ENCODE assay signal across 13 cellular contexts in genomic region chr2:135585586-135585985, GRCh38. TPM values are rescaled to one million over a fixed set of nuclear protein-coding genes. Genes with fewer than 3 reads are reported as not detected.
DNase-seq lines count a peak whose midpoint lies in the region; TF ChIP-seq lines count a peak whose summit lies in the region.
"Had no signal": no experiment of that assay in that cellular context is flagged by ENCODE, and none has a peak within 500 bp of the region (broad histone marks: within the 10 kb centered on the region; RNA-seq: fewer than 3 reads in every experiment).

No MANE protein-coding gene starts in this region.

- H3K27me3 ChIP-seq in OCI-LY3 (ENCODE audit: low read depth, low read length) (no peaks in the 10 kb centered on the region), BE2C (no peaks in the 10 kb centered on the region)

- H3K4me3 ChIP-seq in OCI-LY3 (ENCODE audit: low read length) (no peak overlapping the region), BE2C (ENCODE audit: low read depth, low read length) (no peak overlapping the region)

- DNase-seq in DMS 273 (lab: John Stamatoyannopoulos, UW; ENCODE audit: unreplicated experiment) (peak; percentile 12), DMS 273 treated with DMSO at 0.1 percent for 48 hours (lab: John Stamatoyannopoulos, UW) (no peak), fibroblast of gingiva (ENCODE audit: low read depth) (peak; percentile 14), retina (peak; percentile 12), BE2C (no peak), DMS114 treated with DMSO at 0.1 percent for 48 hours (lab: John Stamatoyannopoulos, UW; ENCODE audit: unreplicated experiment) (no peak)
- no peak for DNase-seq in central memory CD4-positive, alpha-beta T cell
- DNase-seq: activated CD8-positive, alpha-beta memory T cell treated with anti-CD3 and anti-CD28 coated beads for 24 hours; effector memory CD8-positive, alpha-beta T cell; NK-92 treated with Interleukin-12 subunit alpha and Interleukin-12 subunit beta, amount 100 ng/mL, for 24 hours; T-helper 1 cell had no signal

- H3K27ac ChIP-seq in OCI-LY3 (ENCODE audit: low read length) = no peak overlapping the region
- H3K27ac ChIP-seq: 22Rv1 had no signal

- no peak overlapping the region for H3K9ac ChIP-seq in OCI-LY3 (ENCODE audit: low read length)

- no peaks in the 10 kb centered on the region for H3K4me1 ChIP-seq in OCI-LY3 (ENCODE audit: low read length)
- no peaks in the 10 kb centered on the region for H3K4me1 ChIP-seq in BE2C

- no peaks in the 10 kb centered on the region for H4K20me1 ChIP-seq in OCI-LY3 (ENCODE audit: insufficient read depth, low read length)

- H2AFZ ChIP-seq in OCI-LY3 (ENCODE audit: low read depth, low read length) = no peak overlapping the region

- peaks cover 2% of the 10 kb centered on the region; the same call in 1 of the 2 replicates for H3K79me2 ChIP-seq in OCI-LY3 (ENCODE audit: low read length)

- H3K9me3 ChIP-seq in OCI-LY3 (ENCODE audit: insufficient read depth, low read length) = no peaks in the 10 kb centered on the region
- H3K9me3 ChIP-seq in BE2C = no peaks in the 10 kb centered on the region

- H3K36me3 ChIP-seq in OCI-LY3 (replicated peaks; ENCODE audit: low read depth, low read length) = peaks cover 2% of the 10 kb centered on the region
- no peaks in the 10 kb centered on the region for H3K36me3 ChIP-seq in BE2C

- no peak overlapping the region for H3K4me2 ChIP-seq in OCI-LY3 (ENCODE audit: low read length)

- peak; percentile 17; the same call in 1 of the 2 replicates for TF ChIP-seq CTCF in OCI-LY3 (IDR thresholded peaks at IDR 0.05; ENCODE audit: low read depth, low read length)
- no peak for TF ChIP-seq CTCF in BE2C (IDR thresholded peaks at IDR 0.05; ENCODE audit: low read depth, low read length)

RNA-seq across cellular contexts. Expression of gene R3HDM1, which starts 54.3 kb away (rescaled TPM):
- 13.9 TPM for polyA plus RNA-seq in BE2C (2012; ENCODE audit: insufficient read depth, insufficient read length, low read depth)

RNA-seq across cellular contexts. Expression of gene ZRANB3, which starts 54.6 kb away (rescaled TPM):
- 0.97 TPM for polyA plus RNA-seq in BE2C (2012; ENCODE audit: insufficient read depth, insufficient read length, low read depth)

Comparison
In these comparisons a context has a peak if more than half of its experiments do, and no peak if none do; other contexts are left out.
1. DNase-seq: peak in DMS 273 (single experiment), fibroblast of gingiva (single experiment) and retina (single experiment); none in DMS 273 treated with DMSO at 0.1 percent for 48 hours (single experiment), BE2C (single experiment), DMS114 treated with DMSO at 0.1 percent for 48 hours (single experiment) and central memory CD4-positive, alpha-beta T cell (single experiment).